Comparison of ENCODE assay signal across 13 cellular contexts in the genomic region with DNA sequence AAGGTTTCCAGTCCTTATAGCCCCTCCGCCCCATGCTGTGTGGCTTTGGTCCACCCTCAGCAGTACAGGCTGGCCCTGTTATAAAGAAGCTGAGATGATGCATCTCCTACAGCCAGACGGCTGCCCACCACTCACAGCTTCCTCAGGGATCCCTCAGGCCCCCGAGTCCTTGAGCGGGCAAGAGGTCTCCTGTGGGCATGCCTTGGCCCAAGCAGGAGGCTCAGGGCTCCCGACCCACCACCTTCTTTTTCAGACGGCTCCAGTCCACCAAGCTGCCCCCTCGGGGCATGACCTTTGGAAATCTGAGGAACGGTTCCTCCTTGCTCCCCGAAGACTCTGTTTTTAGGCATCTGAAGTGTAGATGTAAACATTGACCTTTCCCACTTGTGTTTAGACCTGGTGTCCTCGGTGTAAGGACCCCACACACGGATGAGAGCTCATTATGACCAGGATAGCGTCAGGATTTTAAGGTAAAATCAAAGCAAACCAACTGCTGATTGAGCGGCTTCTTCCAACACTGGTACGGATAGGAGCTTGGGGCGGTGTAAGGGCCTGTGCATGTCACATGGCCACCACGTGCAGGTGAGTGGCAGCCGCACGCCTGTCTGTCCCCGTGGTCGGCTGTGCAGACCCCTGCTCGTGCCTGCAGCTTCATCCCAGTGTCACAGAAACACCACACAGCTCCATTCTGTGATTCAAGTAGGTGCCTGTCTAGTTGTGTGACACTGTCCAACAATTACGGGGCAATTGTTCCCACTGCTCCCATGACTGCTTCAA.
"Had no signal": no experiment of that assay in that cellular context is flagged by ENCODE, and none has a peak within 500 bp of the region (broad histone marks: within the 10 kb centered on the region; RNA-seq: fewer than 3 reads in every experiment).

No MANE protein-coding gene starts in this region.

- H3K27ac Mint-ChIP-seq: activated naive CD4-positive, alpha-beta T cell treated with anti-CD3 and anti-CD28 coated beads, Interleukin-2, amount 50 U/mL, for 72 hours; activated T-cell treated with anti-CD3 and anti-CD28 coated beads, Interleukin-2, amount 50 U/mL, for 72 hours; effector memory CD8-positive, alpha-beta T cell; stimulated activated memory B cell treated with anti-CD40 and anti-IgM and Interleukin-4, amounts not matched to agents 10 μg/mL and 1 μg/mL and 100 μg/mL, for 72 hours had no signal

- H3K4me3 Mint-ChIP-seq: activated T-cell treated with anti-CD3 and anti-CD28 coated beads, Interleukin-2, amount 50 U/mL, for 72 hours; effector memory CD8-positive, alpha-beta T cell; stimulated activated memory B cell treated with anti-CD40 and anti-IgM and Interleukin-4, amounts not matched to agents 10 μg/mL and 1 μg/mL and 100 μg/mL, for 72 hours had no signal

- ATAC-seq: activated naive CD4-positive, alpha-beta T cell treated with anti-CD3 and anti-CD28 coated beads, Interleukin-2, amount 50 U/mL, for 72 hours; activated T-cell treated with anti-CD3 and anti-CD28 coated beads, Interleukin-2, amount 50 U/mL, for 72 hours; effector memory CD8-positive, alpha-beta T cell; left cardiac atrium; right lobe of liver; stimulated activated memory B cell treated with anti-CD40 and anti-IgM and Interleukin-4, amounts not matched to agents 10 μg/mL and 1 μg/mL and 100 μg/mL, for 72 hours had no signal

- H3K36me3 Mint-ChIP-seq: activated naive CD4-positive, alpha-beta T cell treated with anti-CD3 and anti-CD28 coated beads, Interleukin-2, amount 50 U/mL, for 72 hours had no signal

- H3K27me3 Mint-ChIP-seq: effector memory CD8-positive, alpha-beta T cell; stimulated activated memory B cell treated with anti-CD40 and anti-IgM and Interleukin-4, amounts not matched to agents 10 μg/mL and 1 μg/mL and 100 μg/mL, for 72 hours had no signal

- DNase-seq: activated CD4-positive, alpha-beta T cell treated with anti-CD3 and anti-CD28 coated beads, Interleukin-2, amount 50 U/mL, for 1 hour; activated gamma-delta T cell treated with Interleukin-2 at 50 U/mL for 16 hours; activated T-cell treated with anti-CD3 and anti-CD28 coated beads, Interleukin-2, amount 50 U/mL, for 72 hours; effector memory CD8-positive, alpha-beta T cell; midbrain; right lobe of liver; stimulated activated CD4-positive, alpha-beta T cell treated with anti-CD3 and anti-CD28 coated beads, Interleukin-4, amount 100 ng/mL, for 4 hours; T-helper 1 cell; T1000; testis had no signal

- H3K9me3 Mint-ChIP-seq: activated naive CD4-positive, alpha-beta T cell treated with anti-CD3 and anti-CD28 coated beads, Interleukin-2, amount 50 U/mL, for 72 hours; activated T-cell treated with anti-CD3 and anti-CD28 coated beads, Interleukin-2, amount 50 U/mL, for 72 hours; effector memory CD8-positive, alpha-beta T cell; stimulated activated memory B cell treated with anti-CD40 and anti-IgM and Interleukin-4, amounts not matched to agents 10 μg/mL and 1 μg/mL and 100 μg/mL, for 72 hours had no signal
